1 cellular context compared by ENCODE assay signal in the genomic region with DNA sequence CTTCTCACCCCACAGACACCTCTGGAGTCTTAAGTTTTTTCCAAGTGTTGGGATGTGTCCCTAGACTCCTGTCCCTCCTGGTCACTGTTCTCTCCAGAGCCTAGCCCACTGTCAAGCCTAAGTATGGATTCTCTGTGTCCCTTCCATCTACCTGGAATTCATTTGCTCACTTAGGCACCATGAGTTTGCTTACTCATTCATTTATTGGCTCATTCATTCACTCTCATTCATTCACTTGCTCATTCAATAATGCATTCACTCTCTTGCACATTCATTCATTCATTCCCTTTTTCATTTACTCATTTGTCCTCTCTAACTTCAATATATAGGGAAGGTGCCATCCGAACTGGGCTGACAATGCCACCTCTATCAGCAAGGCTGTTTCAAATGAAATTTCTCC.
TF ChIP-seq lines count a peak whose summit lies in the region.

No MANE protein-coding gene starts in this region.

TF ChIP-seq in endothelial cell of umbilical vein, 7 proteins besides CTCF, POLR2A, EP300 and RAD21:
- TF ChIP-seq POLR2AphosphoS5 (IDR thresholded peaks at IDR 0.05; ENCODE audit: insufficient read depth, low read depth, low read length) = no peak
- TF ChIP-seq FOS (IDR thresholded peaks at IDR 0.05; ENCODE audit: borderline replicate concordance, insufficient read depth, low read length) = no peak
- no peak for TF ChIP-seq MYC (IDR thresholded peaks at IDR 0.05; ENCODE audit: low read depth, low read length)
- TF ChIP-seq JUN (IDR thresholded peaks at IDR 0.05; ENCODE audit: borderline replicate concordance, insufficient read depth, insufficient read length, low read depth) = no peak
- no peak for TF ChIP-seq EZH2 (IDR thresholded peaks at IDR 0.05; ENCODE audit: borderline replicate concordance, low read depth, low read length, severe bottlenecking)
- no peak for TF ChIP-seq GATA2 (IDR thresholded peaks at IDR 0.05; ENCODE audit: insufficient read depth, insufficient read length, low read depth, low read length)
- TF ChIP-seq, protein P1, sequence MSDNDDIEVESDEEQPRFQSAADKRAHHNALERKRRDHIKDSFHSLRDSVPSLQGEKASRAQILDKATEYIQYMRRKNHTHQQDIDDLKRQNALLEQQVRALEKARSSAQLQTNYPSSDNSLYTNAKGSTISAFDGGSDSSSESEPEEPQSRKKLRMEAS (IDR thresholded peaks at IDR 0.05; ENCODE audit: insufficient read depth, insufficient read length) = no peak
